In genomic region chr3:150545419-150546225, GRCh38 we compare ENCODE assay signal across 8 cellular contexts. TPM values are rescaled to one million over a fixed set of nuclear protein-coding genes. Genes with fewer than 3 reads are reported as not detected.
DNase-seq lines count a peak whose midpoint lies in the region; ATAC-seq and TF ChIP-seq lines count a peak whose summit lies in the region.

No MANE protein-coding gene starts in this region.

- peak overlapping the region; percentile 95 for H3K4me3 Mint-ChIP-seq in activated CD8-positive, alpha-beta T cell treated with anti-CD3 and anti-CD28 coated beads for 36 hours
- peak overlapping the region; percentile 88 to 99 (median 96) for H3K4me3 Mint-ChIP-seq in naive thymus-derived CD4-positive, alpha-beta T cell

- CTCF ChIA-PET in activated CD8-positive, alpha-beta T cell treated with anti-CD3 and anti-CD28 coated beads for 36 hours (lab: Charles Lee) = interaction anchor here (1.2 to 2.8 kb wide), 3 partner anchors 13 to 215 kb away, joined by 3 to 13 read pairs (median 4); no protein-coding TSS in a partner anchor
- CTCF ChIA-PET in naive thymus-derived CD4-positive, alpha-beta T cell (lab: Charles Lee) = no interaction called here

- H3K27ac Mint-ChIP-seq in activated CD8-positive, alpha-beta T cell treated with anti-CD3 and anti-CD28 coated beads for 36 hours = peak overlapping the region; percentile 99
- H3K27ac Mint-ChIP-seq in naive thymus-derived CD4-positive, alpha-beta T cell = peak overlapping the region; percentile 93 to 100 (median 98)

- peak overlapping the region; percentile 96 to 99 (median 98) for H3K9ac ChIP-seq in BLaER1 treated with 17β-estradiol and CSF1 and Interleukin-3, amounts not matched to agents 10 nM and 100 nM

- no peaks in the 10 kb centered on the region for H3K27me3 Mint-ChIP-seq in activated CD8-positive, alpha-beta T cell treated with anti-CD3 and anti-CD28 coated beads for 36 hours
- no peaks in the 10 kb centered on the region for H3K27me3 Mint-ChIP-seq in naive thymus-derived CD4-positive, alpha-beta T cell

- no peaks in the 10 kb centered on the region for H3K9me3 ChIP-seq in BLaER1 treated with 17β-estradiol and CSF1 and Interleukin-3, amounts not matched to agents 10 nM and 100 nM (replicated peaks in 1 of 11)
- H3K9me3 ChIP-seq in esophagus (ENCODE audit: control insufficient read depth in 2 of 2, insufficient read depth in 1 of 2, low read depth in 1 of 2, low read length in 1 of 2) = no peaks in the 10 kb centered on the region
- no peaks in the 10 kb centered on the region for H3K9me3 ChIP-seq in naive thymus-derived CD4-positive, alpha-beta T cell (ENCODE audit: control insufficient read depth in 2 of 3, low read length in 3 of 3)

- H3K4me2 ChIP-seq in BLaER1 treated with 17β-estradiol and CSF1 and Interleukin-3, amounts not matched to agents 10 nM and 100 nM = peak overlapping the region; percentile 61 to 93 (median 84)

- peaks cover 55% of the 10 kb centered on the region for H3K4me1 Mint-ChIP-seq in activated CD8-positive, alpha-beta T cell treated with anti-CD3 and anti-CD28 coated beads for 36 hours (ENCODE audit: low read depth)
- H3K4me1 Mint-ChIP-seq in naive thymus-derived CD4-positive, alpha-beta T cell = peaks cover 31 to 83% (median 78%) of the 10 kb centered on the region in 7 donors

- no peaks in the 10 kb centered on the region for H3K27me3 ChIP-seq in BLaER1 treated with 17β-estradiol and CSF1 and Interleukin-3, amounts not matched to agents 10 nM and 100 nM
- H3K27me3 ChIP-seq in esophagus (ENCODE audit: control insufficient read depth in 1 of 2, insufficient read depth in 2 of 2, low read length in 2 of 2) = no peaks in the 10 kb centered on the region
- no peaks in the 10 kb centered on the region for H3K27me3 ChIP-seq in naive thymus-derived CD4-positive, alpha-beta T cell (ENCODE audit: control insufficient read depth in 2 of 2, insufficient read depth in 2 of 2, low read length in 2 of 2)

- H3K36me3 Mint-ChIP-seq in activated CD8-positive, alpha-beta T cell treated with anti-CD3 and anti-CD28 coated beads for 36 hours (ENCODE audit: low read depth) = peaks cover 59% of the 10 kb centered on the region
- peaks cover 0 to 31% (median 6%) of the 10 kb centered on the region in 5 donors for H3K36me3 Mint-ChIP-seq in naive thymus-derived CD4-positive, alpha-beta T cell

- peak overlapping the region; percentile 88 to 98 (median 96) for H3K4me3 ChIP-seq in BLaER1 treated with 17β-estradiol and CSF1 and Interleukin-3, amounts not matched to agents 10 nM and 100 nM
- peak overlapping the region; percentile 95 to 97 for H3K4me3 ChIP-seq in esophagus (ENCODE audit: low read depth in 1 of 2, low read length in 2 of 2)
- peak overlapping the region; percentile 68 for H3K4me3 ChIP-seq in naive thymus-derived CD4-positive, alpha-beta T cell (ENCODE audit: low read length)

- 0 to 1% methylated on average over 53 to 54 of the region's 54 CpGs for WGBS in esophagus, 2 donors

- peaks cover 22 to 69% (median 31%) of the 10 kb centered on the region in 10 experiments for H3K4me1 ChIP-seq in BLaER1 treated with 17β-estradiol and CSF1 and Interleukin-3, amounts not matched to agents 10 nM and 100 nM
- H3K4me1 ChIP-seq in esophagus (ENCODE audit: control insufficient read depth in 2 of 2, insufficient read depth in 2 of 2, low read length in 1 of 2) = no peaks in the 10 kb centered on the region
- peaks cover 15 to 24% of the 10 kb centered on the region in 2 donors for H3K4me1 ChIP-seq in naive thymus-derived CD4-positive, alpha-beta T cell (ENCODE audit: control insufficient read depth in 2 of 2, insufficient read depth in 2 of 2, low read length in 2 of 2)

- no peaks in the 10 kb centered on the region for H3K9me3 Mint-ChIP-seq in activated CD8-positive, alpha-beta T cell treated with anti-CD3 and anti-CD28 coated beads for 36 hours
- H3K9me3 Mint-ChIP-seq in naive thymus-derived CD4-positive, alpha-beta T cell = no peaks in the 10 kb centered on the region

- peaks cover 20 to 64% (median 52%) of the 10 kb centered on the region in 11 experiments; a peak in 21 of 22 replicates for H3K36me3 ChIP-seq in BLaER1 treated with 17β-estradiol and CSF1 and Interleukin-3, amounts not matched to agents 10 nM and 100 nM
- no peaks in the 10 kb centered on the region for H3K36me3 ChIP-seq in esophagus (ENCODE audit: control insufficient read depth in 2 of 2, insufficient read depth in 2 of 2, low read length in 1 of 2)
- H3K36me3 ChIP-seq in naive thymus-derived CD4-positive, alpha-beta T cell (ENCODE audit: control insufficient read depth in 2 of 3, insufficient read depth in 3 of 3, low read length in 3 of 3) = peaks cover 0 to 10% (median 0%) of the 10 kb centered on the region in 3 experiments

- TF ChIP-seq CTCF in activated CD8-positive, alpha-beta T cell treated with anti-CD3 and anti-CD28 coated beads for 36 hours (IDR thresholded peaks at IDR 0.05) = no peak

- POLR2A ChIA-PET in activated CD8-positive, alpha-beta T cell treated with anti-CD3 and anti-CD28 coated beads for 36 hours (lab: Charles Lee) = interaction anchor here (0.7 to 3.8 kb wide), 11 partner anchors 8 to 217 kb away, joined by 3 to 46 read pairs (median 5); partner anchors contain the start of genes SELENOT, SIAH2 and TSC22D2
- POLR2A ChIA-PET in naive thymus-derived CD4-positive, alpha-beta T cell (lab: Charles Lee) = interaction anchor here (1.0 to 6.3 kb wide), 15 partner anchors 8 to 218 kb away, joined by 3 to 70 read pairs (median 4); partner anchors contain the start of genes ERICH6, SELENOT, SIAH2 and TSC22D2

- H3K27ac ChIP-seq in BLaER1 treated with 17β-estradiol and CSF1 and Interleukin-3, amounts not matched to agents 10 nM and 100 nM = peak overlapping the region; percentile 96 to 99 (median 98)
- H3K27ac ChIP-seq in esophagus (ENCODE audit: low read depth in 2 of 2, low read length in 1 of 2) (peak overlapping the region; percentile 99 to 100), substantia nigra (ENCODE audit: low read depth, low read length, poor library complexity, severe bottlenecking) (peak overlapping the region; percentile 97)
- H3K27ac ChIP-seq in naive thymus-derived CD4-positive, alpha-beta T cell (ENCODE audit: low read depth, low read length) = peak overlapping the region; percentile 96

- intact Hi-C loops in activated CD8-positive, alpha-beta T cell treated with anti-CD3 and anti-CD28 coated beads for 36 hours (cut with micrococcal nuclease) = loop anchor here (2.0 to 10.0 kb wide), 3 partner anchors 57 to 217 kb away; partner anchors contain the start of genes ERICH6, SELENOT and SIAH2
- intact Hi-C loops in naive thymus-derived CD4-positive, alpha-beta T cell (cut with micrococcal nuclease) = loop anchor here (1.0 to 5.0 kb wide), 16 partner anchors 17 to 1723 kb away; partner anchors contain the start of genes GPR171 (in 2 of the 2), PFN2 (in 2 of the 2), SELENOT (in 2 of the 2) and SIAH2 (in 2 of the 2)

- DNase-seq in LoVo (ENCODE audit: low spot score) = peak; percentile 24
- peak; percentile 63 for DNase-seq in activated CD8-positive, alpha-beta T cell treated with anti-CD3 and anti-CD28 coated beads for 36 hours
- DNase-seq in naive thymus-derived CD4-positive, alpha-beta T cell = peak in 4 of 9 donors; percentile 6 to 53 (median 18)
- peak in 25 of 49 donors; percentile 8 to 80 (median 53) for DNase-seq in substantia nigra (lab: John Stamatoyannopoulos, UW)

- peak; percentile 2 for ATAC-seq in GM19467 (IDR thresholded peaks at IDR 0.05; ENCODE audit: unreplicated experiment)
- ATAC-seq in activated CD8-positive, alpha-beta T cell treated with anti-CD3 and anti-CD28 coated beads for 36 hours = peak; percentile 5
- peak; percentile 5 for ATAC-seq in naive thymus-derived CD4-positive, alpha-beta T cell
- no peak for ATAC-seq in GM21576 (IDR thresholded peaks at IDR 0.05; ENCODE audit: unreplicated experiment)

- H4K20me1 ChIP-seq in BLaER1 treated with 17β-estradiol and CSF1 and Interleukin-3, amounts not matched to agents 10 nM and 100 nM = peaks cover 11 to 68% (median 43%) of the 10 kb centered on the region in 11 experiments; a peak in 20 of 22 replicates

RNA-seq across cellular contexts. Expression of gene SERP1, which starts 0.7 kb away (rescaled TPM):
- 100 to 1,000 TPM; 115 TPM for total RNA-seq in activated CD8-positive, alpha-beta T cell treated with anti-CD3 and anti-CD28 coated beads for 36 hours
- polyA plus RNA-seq in esophagus = 10 to 100 TPM; 36.1 to 99.0 TPM
- total RNA-seq in naive thymus-derived CD4-positive, alpha-beta T cell = 100 to 1,000 TPM in 4 of 5 experiments, 10 to 100 TPM in 1; 89.4 to 120 (median 115) TPM
- 100 to 1,000 TPM; 115 to 140 TPM for polyA plus RNA-seq in naive thymus-derived CD4-positive, alpha-beta T cell

RNA-seq across cellular contexts. Expression of gene EIF2A, which starts 1.0 kb away (rescaled TPM):
- 100 to 1,000 TPM; 130 to 136 TPM for total RNA-seq in activated CD8-positive, alpha-beta T cell treated with anti-CD3 and anti-CD28 coated beads for 36 hours
- 10 to 100 TPM; 50.4 to 63.7 TPM for polyA plus RNA-seq in esophagus
- total RNA-seq in naive thymus-derived CD4-positive, alpha-beta T cell = 100 to 1,000 TPM in 4 of 5 experiments, 10 to 100 TPM in 1; 94.7 to 135 (median 105) TPM
- 10 to 100 TPM; 54.1 to 58.4 TPM for polyA plus RNA-seq in naive thymus-derived CD4-positive, alpha-beta T cell

RNA-seq across cellular contexts. Expression of gene SELENOT, which starts 57.5 kb away (rescaled TPM):
- 10 to 100 TPM; 77.6 to 89.8 TPM for total RNA-seq in activated CD8-positive, alpha-beta T cell treated with anti-CD3 and anti-CD28 coated beads for 36 hours
- polyA plus RNA-seq in esophagus = 10 to 100 TPM; 14.6 to 62.5 TPM
- total RNA-seq in naive thymus-derived CD4-positive, alpha-beta T cell = 100 to 1,000 TPM in 1 of 5 experiments, 10 to 100 TPM in 4; 51.3 to 104 (median 78.1) TPM
- polyA plus RNA-seq in naive thymus-derived CD4-positive, alpha-beta T cell = 100 to 1,000 TPM; 174 to 179 TPM
